In genomic region chr2:33577084-33577483, GRCh38 we compare ENCODE assay signal across 1 cellular context.
TF ChIP-seq lines count a peak whose summit lies in the region.

No MANE protein-coding gene starts in this region.

TF ChIP-seq in SK-N-SH treated with all-trans-retinoic acid at 6 μM for 48 hours, 23 proteins besides CTCF, POLR2A, EP300 and RAD21 (continued from another document):
- TF ChIP-seq, protein P1, sequence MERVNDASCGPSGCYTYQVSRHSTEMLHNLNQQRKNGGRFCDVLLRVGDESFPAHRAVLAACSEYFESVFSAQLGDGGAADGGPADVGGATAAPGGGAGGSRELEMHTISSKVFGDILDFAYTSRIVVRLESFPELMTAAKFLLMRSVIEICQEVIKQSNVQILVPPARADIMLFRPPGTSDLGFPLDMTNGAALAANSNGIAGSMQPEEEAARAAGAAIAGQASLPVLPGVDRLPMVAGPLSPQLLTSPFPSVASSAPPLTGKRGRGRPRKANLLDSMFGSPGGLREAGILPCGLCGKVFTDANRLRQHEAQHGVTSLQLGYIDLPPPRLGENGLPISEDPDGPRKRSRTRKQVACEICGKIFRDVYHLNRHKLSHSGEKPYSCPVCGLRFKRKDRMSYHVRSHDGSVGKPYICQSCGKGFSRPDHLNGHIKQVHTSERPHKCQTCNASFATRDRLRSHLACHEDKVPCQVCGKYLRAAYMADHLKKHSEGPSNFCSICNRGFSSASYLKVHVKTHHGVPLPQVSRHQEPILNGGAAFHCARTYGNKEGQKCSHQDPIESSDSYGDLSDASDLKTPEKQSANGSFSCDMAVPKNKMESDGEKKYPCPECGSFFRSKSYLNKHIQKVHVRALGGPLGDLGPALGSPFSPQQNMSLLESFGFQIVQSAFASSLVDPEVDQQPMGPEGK (CRISPR knock-in tag; IDR thresholded peaks at IDR 0.05; ENCODE audit: borderline replicate concordance): no peak
- TF ChIP-seq, protein P2, sequence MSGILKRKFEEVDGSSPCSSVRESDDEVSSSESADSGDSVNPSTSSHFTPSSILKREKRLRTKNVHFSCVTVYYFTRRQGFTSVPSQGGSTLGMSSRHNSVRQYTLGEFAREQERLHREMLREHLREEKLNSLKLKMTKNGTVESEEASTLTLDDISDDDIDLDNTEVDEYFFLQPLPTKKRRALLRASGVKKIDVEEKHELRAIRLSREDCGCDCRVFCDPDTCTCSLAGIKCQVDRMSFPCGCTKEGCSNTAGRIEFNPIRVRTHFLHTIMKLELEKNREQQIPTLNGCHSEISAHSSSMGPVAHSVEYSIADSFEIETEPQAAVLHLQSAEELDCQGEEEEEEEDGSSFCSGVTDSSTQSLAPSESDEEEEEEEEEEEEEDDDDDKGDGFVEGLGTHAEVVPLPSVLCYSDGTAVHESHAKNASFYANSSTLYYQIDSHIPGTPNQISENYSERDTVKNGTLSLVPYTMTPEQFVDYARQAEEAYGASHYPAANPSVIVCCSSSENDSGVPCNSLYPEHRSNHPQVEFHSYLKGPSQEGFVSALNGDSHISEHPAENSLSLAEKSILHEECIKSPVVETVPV (CRISPR knock-in tag; IDR thresholded peaks at IDR 0.05): no peak
- no peak for TF ChIP-seq GLIS3 (CRISPR knock-in tag; IDR thresholded peaks at IDR 0.05)
TF ChIP-seq in SK-N-SH treated with all-trans-retinoic acid at 6 μM for 48 hours: peak in this region for 0.
